In the genomic region with DNA sequence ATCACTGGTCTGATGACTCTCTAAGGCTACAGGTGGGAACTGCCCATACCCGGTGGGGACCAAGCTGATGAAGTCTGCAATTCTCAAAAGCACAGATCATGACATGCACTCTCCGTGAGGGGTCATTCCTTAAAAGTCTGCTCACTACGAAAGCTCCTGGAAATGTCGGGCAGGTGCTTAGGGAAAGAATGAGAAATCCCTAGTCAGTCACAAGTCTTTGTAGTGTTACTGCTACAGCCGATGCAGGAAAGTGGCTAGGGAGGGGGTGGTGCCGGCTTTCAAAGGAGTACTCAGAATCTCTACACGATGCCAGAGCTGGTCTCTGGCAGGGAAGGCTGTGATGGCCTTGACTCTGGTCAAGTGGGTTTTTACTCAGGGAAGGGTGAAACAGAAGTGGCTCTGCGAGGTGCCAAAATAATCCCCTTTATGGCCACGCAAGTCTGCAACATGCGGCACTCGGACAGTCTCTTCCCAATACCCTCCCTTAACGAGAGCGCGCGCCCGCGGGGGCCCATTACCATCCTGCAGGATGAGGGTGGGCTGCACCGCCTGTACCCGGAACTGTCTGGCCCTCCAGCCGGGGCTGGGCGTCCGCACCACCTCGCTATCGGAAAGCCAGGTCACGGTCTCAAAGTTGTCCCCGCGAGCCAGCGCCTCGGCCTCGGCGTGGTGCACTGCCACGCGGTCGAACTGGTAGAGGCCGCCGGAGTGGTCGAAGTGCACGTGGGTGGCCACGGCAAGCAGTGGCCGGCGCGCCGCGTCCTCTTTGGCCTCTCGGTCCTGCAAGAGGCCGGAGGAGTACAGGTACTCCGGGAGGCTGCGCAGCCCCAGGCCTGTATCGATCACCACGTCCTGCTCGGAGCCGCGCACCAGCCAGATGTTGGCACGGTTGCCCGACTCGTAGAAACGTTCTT, we compare ENCODE assay signal across 8 cellular contexts. TPM values are rescaled to one million over a fixed set of nuclear protein-coding genes. Genes with fewer than 3 reads are reported as not detected.
DNase-seq lines count a peak whose midpoint lies in the region; ATAC-seq and TF ChIP-seq lines count a peak whose summit lies in the region.

No MANE protein-coding gene starts in this region.

- peak overlapping the region; percentile 75 to 89 (median 83) for H3K9ac ChIP-seq in BLaER1 treated with 17β-estradiol and CSF1 and Interleukin-3, amounts not matched to agents 10 nM and 100 nM
- H3K9ac ChIP-seq in adipocyte (ENCODE audit: low read length) = peak overlapping the region; percentile 86

- no peaks in the 10 kb centered on the region; the same call in 1 of the 2 replicates for H3K9me2 ChIP-seq in PC-9 (ENCODE audit: insufficient read depth)

- TF ChIP-seq CTCF in PC-9 (conservative IDR thresholded peaks at IDR 0.05) (no peak), right atrium auricular region (IDR thresholded peaks at IDR 0.05) (no peak)

- TSS peak; percentile 29 for BruUV-seq in PC-9 (replicated peaks; lab: Mats Ljungman, UMichigan)

- CTCF ChIA-PET in PC-9 (lab: Charles Lee) = no interaction called here

- ATAC-seq in GM19035 (IDR thresholded peaks at IDR 0.05; ENCODE audit: unreplicated experiment) (peak; percentile 24), HG03354 (IDR thresholded peaks at IDR 0.05; ENCODE audit: poor library complexity, severe bottlenecking, unreplicated experiment) (peak; percentile 4)

- peak overlapping the region; percentile 100 for H2AFZ ChIP-seq in PC-9

- peak overlapping the region in 10 of 11 experiments; percentile 62 to 88 (median 84); a peak in 21 of 22 replicates for H3K27ac ChIP-seq in BLaER1 treated with 17β-estradiol and CSF1 and Interleukin-3, amounts not matched to agents 10 nM and 100 nM
- H3K27ac ChIP-seq in PC-9 = peak overlapping the region; percentile 51
- H3K27ac ChIP-seq in right atrium auricular region = peak overlapping the region; percentile 82 to 83

- H3K9me3 ChIP-seq in BLaER1 treated with 17β-estradiol and CSF1 and Interleukin-3, amounts not matched to agents 10 nM and 100 nM (replicated peaks in 1 of 11) = peaks cover 0 to 25% (median 7%) of the 10 kb centered on the region in 11 experiments; a peak in 13 of 22 replicates
- no peaks in the 10 kb centered on the region for H3K9me3 ChIP-seq in PC-9 (ENCODE audit: insufficient read depth, low read depth)
- no peaks in the 10 kb centered on the region for H3K9me3 ChIP-seq in adipocyte (ENCODE audit: control insufficient read depth, low read length)
- H3K9me3 ChIP-seq in right atrium auricular region = no peaks in the 10 kb centered on the region

- peaks cover 21% of the 10 kb centered on the region for H3K79me2 ChIP-seq in PC-9 (ENCODE audit: low read depth)

- H3K4me3 ChIP-seq in BLaER1 treated with 17β-estradiol and CSF1 and Interleukin-3, amounts not matched to agents 10 nM and 100 nM = peak overlapping the region; percentile 73 to 91 (median 83)
- peak overlapping the region; percentile 75 for H3K4me3 ChIP-seq in PC-9
- peak overlapping the region; percentile 91 for H3K4me3 ChIP-seq in adipocyte (ENCODE audit: low read length)
- H3K4me3 ChIP-seq in right atrium auricular region = peak overlapping the region; percentile 77 to 90

- H3F3A ChIP-seq in PC-9 (ENCODE audit: insufficient read depth, low read depth) = peaks cover 8% of the 10 kb centered on the region; the same call in 1 of the 2 replicates

- H3K4me2 ChIP-seq in BLaER1 treated with 17β-estradiol and CSF1 and Interleukin-3, amounts not matched to agents 10 nM and 100 nM = peak overlapping the region; percentile 87 to 99 (median 91)
- H3K4me2 ChIP-seq in PC-9 = peak overlapping the region; percentile 90

- H4K20me1 ChIP-seq in BLaER1 treated with 17β-estradiol and CSF1 and Interleukin-3, amounts not matched to agents 10 nM and 100 nM = no peaks in the 10 kb centered on the region
- no peaks in the 10 kb centered on the region for H4K20me1 ChIP-seq in PC-9 (ENCODE audit: insufficient read depth)

- intact Hi-C loops in PC-9 (cut with micrococcal nuclease; ENCODE audit: unreplicated experiment) = loop anchor here (1.0 kb wide), 2 partner anchors 56 to 63 kb away; a partner anchor contains a TSS
- intact Hi-C loops in posterior vena cava (cut with DNase I) = no loop called here

- peaks cover 0 to 34% (median 17%) of the 10 kb centered on the region in 11 experiments; a peak in 12 of 22 replicates for H3K36me3 ChIP-seq in BLaER1 treated with 17β-estradiol and CSF1 and Interleukin-3, amounts not matched to agents 10 nM and 100 nM
- H3K36me3 ChIP-seq in PC-9 (ENCODE audit: low read depth) (peaks cover 4% of the 10 kb centered on the region; the same call in 1 of the 2 replicates), adipocyte (ENCODE audit: control insufficient read depth, insufficient read depth, low read length, severe bottlenecking) (no peaks in the 10 kb centered on the region), right atrium auricular region (no peaks in the 10 kb centered on the region)

- H3K4me1 ChIP-seq in BLaER1 treated with 17β-estradiol and CSF1 and Interleukin-3, amounts not matched to agents 10 nM and 100 nM = peaks cover 11 to 41% (median 31%) of the 10 kb centered on the region in 10 experiments
- H3K4me1 ChIP-seq in PC-9 (replicated peaks; ENCODE audit: insufficient read depth) (peaks cover 16% of the 10 kb centered on the region), adipocyte (ENCODE audit: control insufficient read depth, insufficient read depth, low read length) (peaks cover 15% of the 10 kb centered on the region), right atrium auricular region (peaks cover 0 to 9% of the 10 kb centered on the region in 2 donors)

- POLR2A ChIA-PET in PC-9 (lab: Charles Lee; ENCODE audit: unreplicated experiment) = no interaction called here

- DNase-seq in PC-9 (peak; percentile 5 to 35), adipocyte (ENCODE audit: low read depth) (peak; percentile 65), right atrium auricular region (ENCODE audit: low spot score) (peak; percentile 61), posterior vena cava (ENCODE audit: low spot score) (peak; percentile 86), NCI-H128 (lab: John Stamatoyannopoulos, UW; ENCODE audit: unreplicated experiment) (no peak)

- H3K27me3 ChIP-seq in BLaER1 treated with 17β-estradiol and CSF1 and Interleukin-3, amounts not matched to agents 10 nM and 100 nM = no peaks in the 10 kb centered on the region
- H3K27me3 ChIP-seq in PC-9 (ENCODE audit: insufficient read depth, low read depth) = no peaks in the 10 kb centered on the region
- H3K27me3 ChIP-seq in adipocyte (replicated peaks; ENCODE audit: control insufficient read depth, insufficient read depth, low read length) = no peaks in the 10 kb centered on the region
- no peaks in the 10 kb centered on the region for H3K27me3 ChIP-seq in right atrium auricular region

RNA-seq across cellular contexts. Expression of a gene that starts 1.0 kb away (rescaled TPM):
- total RNA-seq in PC-9 (2021) = 4.3 and 4.6 TPM in 2 replicates
- total RNA-seq in right atrium auricular region = 1 to 10 TPM; 1.9 to 3.3 TPM
- 1 to 10 TPM; 5.0 to 5.1 TPM for total RNA-seq in posterior vena cava

RNA-seq across cellular contexts. Expression of a gene that starts 1.1 kb away (rescaled TPM):
- 3.9 and 4.4 TPM in 2 replicates for total RNA-seq in PC-9 (2021)
- total RNA-seq in right atrium auricular region = 1 to 10 TPM in 1 of 2 donors, under 1 TPM in 1; 0.85 to 1.6 TPM
- 1 to 10 TPM; 1.2 to 1.5 TPM for total RNA-seq in posterior vena cava

RNA-seq across cellular contexts. Expression of a gene that starts 55.8 kb away (rescaled TPM):
- total RNA-seq in PC-9 (2021) = 4.6 and 10.6 TPM in 2 replicates
- 10 to 100 TPM; 18.2 to 18.5 TPM for total RNA-seq in right atrium auricular region
- total RNA-seq in posterior vena cava = 10 to 100 TPM; 20.7 to 31.1 TPM
